Comparison of ENCODE assay signal across 8 cellular contexts in the genomic region with DNA sequence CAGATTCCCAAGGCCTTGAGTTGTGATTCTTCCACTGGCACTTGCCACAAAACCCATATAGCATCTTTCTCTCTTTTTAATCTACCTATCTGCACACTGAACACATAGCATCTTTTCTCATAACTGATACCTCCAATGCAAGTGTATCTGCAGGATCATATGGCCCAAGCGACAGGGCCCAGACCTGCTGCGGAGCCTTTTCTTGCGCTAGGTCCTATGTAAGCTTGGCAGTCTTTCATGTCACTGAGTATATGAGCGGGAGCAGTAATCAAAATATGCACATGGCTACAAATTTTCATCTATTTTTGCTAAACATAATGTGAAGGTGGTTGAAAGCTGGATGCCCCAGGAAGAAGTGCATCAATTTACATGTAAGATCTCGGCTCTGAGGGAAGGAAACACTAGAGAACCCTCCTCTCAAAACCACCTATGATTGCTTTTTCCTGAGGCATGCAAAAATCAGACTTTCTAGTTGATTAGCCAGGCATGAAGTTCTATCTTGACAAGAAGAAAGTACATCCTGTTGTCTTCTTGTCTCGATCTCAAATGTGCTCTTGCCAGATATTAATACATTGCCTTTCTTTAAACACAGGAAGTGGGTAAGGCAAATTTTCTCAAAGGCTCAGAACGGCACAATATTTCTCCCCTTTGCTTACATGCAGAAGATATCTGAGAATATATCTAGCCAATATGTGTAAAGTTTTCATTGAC. TPM values are rescaled to one million over a fixed set of nuclear protein-coding genes. Genes with fewer than 3 reads are reported as not detected.
A peak's percentile ranks its signal among the peaks of the same experiment; 100 is the strongest.
DNase-seq lines count a peak whose midpoint lies in the region; ATAC-seq and FAIRE-seq lines count a peak whose summit lies in the region.

No MANE protein-coding gene starts in this region.

- H3K4me3 Mint-ChIP-seq in activated CD8-positive, alpha-beta memory T cell treated with anti-CD3 and anti-CD28 coated beads, Interleukin-2, amount 10 ng/mL, durations not matched to agents 7 days and 5 days, result peak overlapping the region; percentile 21
- H3K4me3 Mint-ChIP-seq in stimulated activated memory B cell treated with anti-CD40 and anti-IgM and Interleukin-4, amounts not matched to agents 10 μg/mL and 1 μg/mL and 100 μg/mL, for 72 hours, result peak overlapping the region; percentile 51

- H3K27me3 Mint-ChIP-seq in activated CD8-positive, alpha-beta memory T cell treated with anti-CD3 and anti-CD28 coated beads, Interleukin-2, amount 10 ng/mL, durations not matched to agents 7 days and 5 days, result no peaks in the 10 kb centered on the region
- no peaks in the 10 kb centered on the region for H3K27me3 Mint-ChIP-seq in stimulated activated memory B cell treated with anti-CD40 and anti-IgM and Interleukin-4, amounts not matched to agents 10 μg/mL and 1 μg/mL and 100 μg/mL, for 72 hours

- ATAC-seq in activated CD8-positive, alpha-beta memory T cell treated with anti-CD3 and anti-CD28 coated beads, Interleukin-2, amount 10 ng/mL, durations not matched to agents 7 days and 5 days, result peak; percentile 86
- ATAC-seq in HG02763 (IDR thresholded peaks at IDR 0.05; ENCODE audit: unreplicated experiment) (peak; percentile 92), left colon (no peak)
- ATAC-seq in stimulated activated memory B cell treated with anti-CD40 and anti-IgM and Interleukin-4, amounts not matched to agents 10 μg/mL and 1 μg/mL and 100 μg/mL, for 72 hours, result peak; percentile 97

- H3K9me3 Mint-ChIP-seq in activated CD8-positive, alpha-beta memory T cell treated with anti-CD3 and anti-CD28 coated beads, Interleukin-2, amount 10 ng/mL, durations not matched to agents 7 days and 5 days (ENCODE audit: low read depth), result peaks cover 2% of the 10 kb centered on the region
- no peaks in the 10 kb centered on the region for H3K9me3 Mint-ChIP-seq in stimulated activated memory B cell treated with anti-CD40 and anti-IgM and Interleukin-4, amounts not matched to agents 10 μg/mL and 1 μg/mL and 100 μg/mL, for 72 hours

- DNase-seq in activated CD8-positive, alpha-beta memory T cell treated with anti-CD3 and anti-CD28 coated beads, Interleukin-2, amount 10 ng/mL, durations not matched to agents 7 days and 5 days, result no peak
- DNase-seq in activated CD8-positive, alpha-beta memory T cell treated with anti-CD3 and anti-CD28 coated beads for 24 hours, result no peak
- DNase-seq in RCC 7860 (ENCODE audit: low spot score) (peak; percentile 63), DMS114 treated with DMSO at 0.1 percent for 48 hours (lab: John Stamatoyannopoulos, UW; ENCODE audit: unreplicated experiment) (no peak), left colon (no peak), DMS79 treated with DMSO at 0.1 percent for 48 hours (lab: John Stamatoyannopoulos, UW) (no peak)

- peaks cover 39% of the 10 kb centered on the region for H3K4me1 Mint-ChIP-seq in activated CD8-positive, alpha-beta memory T cell treated with anti-CD3 and anti-CD28 coated beads, Interleukin-2, amount 10 ng/mL, durations not matched to agents 7 days and 5 days
- peaks cover 71% of the 10 kb centered on the region for H3K4me1 Mint-ChIP-seq in stimulated activated memory B cell treated with anti-CD40 and anti-IgM and Interleukin-4, amounts not matched to agents 10 μg/mL and 1 μg/mL and 100 μg/mL, for 72 hours

- intact Hi-C loops in left colon (cut with DNase I, micrococcal nuclease), result no loop called here

- CTCF ChIA-PET in activated CD8-positive, alpha-beta memory T cell treated with anti-CD3 and anti-CD28 coated beads, Interleukin-2, amount 10 ng/mL, durations not matched to agents 7 days and 5 days (lab: Charles Lee), result interaction anchor here (0.9 to 5.9 kb wide), 9 partner anchors 12 to 231 kb away, joined by 3 to 32 read pairs (median 5); no protein-coding TSS in a partner anchor

- peak overlapping the region; percentile 93 for H3K27ac Mint-ChIP-seq in activated CD8-positive, alpha-beta memory T cell treated with anti-CD3 and anti-CD28 coated beads, Interleukin-2, amount 10 ng/mL, durations not matched to agents 7 days and 5 days
- H3K27ac Mint-ChIP-seq in stimulated activated memory B cell treated with anti-CD40 and anti-IgM and Interleukin-4, amounts not matched to agents 10 μg/mL and 1 μg/mL and 100 μg/mL, for 72 hours, result peak overlapping the region; percentile 66

- FAIRE-seq in RCC 7860 (lab: Jason Lieb, UNC), result peak; percentile 94

- peaks cover 10% of the 10 kb centered on the region for H3K36me3 Mint-ChIP-seq in activated CD8-positive, alpha-beta memory T cell treated with anti-CD3 and anti-CD28 coated beads, Interleukin-2, amount 10 ng/mL, durations not matched to agents 7 days and 5 days
- H3K36me3 Mint-ChIP-seq in stimulated activated memory B cell treated with anti-CD40 and anti-IgM and Interleukin-4, amounts not matched to agents 10 μg/mL and 1 μg/mL and 100 μg/mL, for 72 hours, result peaks cover 5% of the 10 kb centered on the region

RNA-seq across cellular contexts. Expression of gene CEMIP2, which starts 26.9 kb away (rescaled TPM):
- 10 to 100 TPM; 57.0 to 78.8 TPM for total RNA-seq in activated CD8-positive, alpha-beta memory T cell treated with anti-CD3 and anti-CD28 coated beads, Interleukin-2, amount 10 ng/mL, durations not matched to agents 7 days and 5 days
- total RNA-seq in left colon, result 100 to 1,000 TPM in 1 of 2 donors, 10 to 100 TPM in 1; 97.7 to 106 TPM
